1 cellular context compared by ENCODE assay signal in the genomic region with DNA sequence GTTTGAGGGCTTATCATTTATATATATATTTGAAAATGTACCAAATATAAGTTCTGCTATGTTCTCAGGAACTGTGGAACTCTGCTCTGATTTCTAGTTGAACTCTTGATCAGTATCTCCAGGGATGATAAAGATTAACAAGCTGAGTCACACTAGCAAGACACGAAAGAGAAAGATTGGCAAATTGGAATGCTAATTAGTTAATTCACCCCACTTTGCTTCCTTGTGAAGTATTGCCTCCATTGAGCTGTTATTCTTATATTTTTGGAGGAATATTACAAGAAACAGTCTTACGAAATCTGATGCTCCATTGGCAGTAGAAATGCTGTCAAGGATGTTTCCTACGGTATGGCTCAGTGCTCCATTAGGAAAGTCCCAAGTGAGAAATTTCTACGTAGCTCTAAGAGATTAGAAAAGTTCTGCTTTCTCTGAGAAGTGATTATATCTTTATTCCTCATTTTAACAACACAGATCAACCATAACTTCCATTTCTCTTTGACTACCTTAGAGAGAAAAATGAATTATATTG.
TF ChIP-seq lines count a peak whose summit lies in the region.

No MANE protein-coding gene starts in this region.

TF ChIP-seq in IMR-90, 13 proteins besides CTCF, POLR2A, EP300 and RAD21 (continued from another document):
- TF ChIP-seq ELK1 (IDR thresholded peaks at IDR 0.05; ENCODE audit: borderline replicate concordance, low read depth, low read length) = no peak
